9 cellular contexts compared by ENCODE assay signal in the genomic region with DNA sequence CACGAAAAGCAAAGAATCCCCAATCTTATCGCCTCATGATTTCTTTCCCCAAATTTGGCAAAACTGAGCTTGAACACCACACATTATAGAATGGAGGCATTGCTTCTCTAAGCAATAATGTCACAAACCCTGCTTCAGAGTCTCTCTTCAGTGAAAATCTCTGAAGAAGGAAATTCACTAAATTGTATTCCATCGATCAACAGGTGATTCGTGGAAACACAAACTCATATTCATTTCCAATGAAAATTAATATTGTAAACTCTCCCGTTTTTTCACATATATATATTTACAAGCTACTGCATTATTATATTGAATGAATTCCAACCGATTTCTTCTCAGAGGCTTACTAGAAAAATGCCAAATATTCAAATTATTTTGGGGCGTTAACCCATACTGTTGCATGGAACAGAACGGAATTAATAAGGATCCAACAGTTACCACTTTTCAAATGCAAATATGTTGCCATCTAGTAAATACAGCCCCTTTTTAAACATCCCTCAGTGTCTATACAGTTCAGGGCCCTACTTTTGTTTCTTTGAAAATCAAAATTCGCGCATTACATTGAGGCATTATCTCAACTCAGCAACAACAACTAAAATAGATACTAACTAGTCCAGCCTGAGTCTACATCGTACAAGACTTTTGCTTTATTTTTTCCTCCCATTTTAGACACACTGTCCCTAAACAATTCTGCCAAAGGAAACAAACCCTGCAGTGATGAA. TPM values are rescaled to one million over a fixed set of nuclear protein-coding genes. Genes with fewer than 3 reads are reported as not detected.
A peak's percentile ranks its signal among the peaks of the same experiment; 100 is the strongest.
DNase-seq lines count a peak whose midpoint lies in the region; ATAC-seq and TF ChIP-seq lines count a peak whose summit lies in the region.
"Had no signal": no experiment of that assay in that cellular context is flagged by ENCODE, and none has a peak within 500 bp of the region (broad histone marks: within the 10 kb centered on the region; RNA-seq: fewer than 3 reads in every experiment).

No MANE protein-coding gene starts in this region.

- H3K36me3 Mint-ChIP-seq in activated naive CD8-positive, alpha-beta T cell: no peaks in the 10 kb centered on the region
- no peaks in the 10 kb centered on the region for H3K36me3 Mint-ChIP-seq in activated naive CD8-positive, alpha-beta T cell treated with anti-CD3 and anti-CD28 coated beads for 36 hours
- H3K36me3 Mint-ChIP-seq in type B pancreatic cell: peaks cover 12% of the 10 kb centered on the region

- H3K4me1 ChIP-seq in mononuclear cell (ENCODE audit: insufficient read depth, low read length): peaks cover 50% of the 10 kb centered on the region

- no peak for DNase-seq in activated naive CD8-positive, alpha-beta T cell treated with anti-CD3 and anti-CD28 coated beads for 36 hours
- DNase-seq in type B pancreatic cell (ENCODE audit: extremely low spot score, unreplicated experiment) (no peak), DMS114 treated with DMSO at 0.1 percent for 48 hours (lab: John Stamatoyannopoulos, UW; ENCODE audit: unreplicated experiment) (no peak), DMS53 (lab: John Stamatoyannopoulos, UW) (no peak)
- DNase-seq: DMS153 had no signal

- no peaks in the 10 kb centered on the region for H3K9me3 ChIP-seq in mononuclear cell (ENCODE audit: low read depth, low read length)

- H3K27ac Mint-ChIP-seq in activated naive CD8-positive, alpha-beta T cell: no peak overlapping the region
- H3K27ac Mint-ChIP-seq in activated naive CD8-positive, alpha-beta T cell treated with anti-CD3 and anti-CD28 coated beads for 36 hours: no peak overlapping the region
- peak overlapping the region; percentile 15 for H3K27ac Mint-ChIP-seq in type B pancreatic cell

- peak overlapping the region; percentile 50 for H3K4me3 ChIP-seq in mononuclear cell (ENCODE audit: low read length)

- peaks cover 32% of the 10 kb centered on the region for H3K27me3 Mint-ChIP-seq in activated naive CD8-positive, alpha-beta T cell
- H3K27me3 Mint-ChIP-seq in activated naive CD8-positive, alpha-beta T cell treated with anti-CD3 and anti-CD28 coated beads for 36 hours: peaks cover 83% of the 10 kb centered on the region
- H3K27me3 Mint-ChIP-seq in type B pancreatic cell: no peaks in the 10 kb centered on the region

- TF ChIP-seq CTCF in type B pancreatic cell (conservative IDR thresholded peaks at IDR 0.05): no peak

- no peak for ATAC-seq in HG02678 (IDR thresholded peaks at IDR 0.05; ENCODE audit: unreplicated experiment)

- H3K4me3 Mint-ChIP-seq in activated naive CD8-positive, alpha-beta T cell: peak overlapping the region; percentile 69
- H3K4me3 Mint-ChIP-seq in activated naive CD8-positive, alpha-beta T cell treated with anti-CD3 and anti-CD28 coated beads for 36 hours: no peak overlapping the region
- peak overlapping the region; percentile 93 for H3K4me3 Mint-ChIP-seq in type B pancreatic cell

- H3K9me3 Mint-ChIP-seq in activated naive CD8-positive, alpha-beta T cell (ENCODE audit: low read depth): no peaks in the 10 kb centered on the region
- no peaks in the 10 kb centered on the region for H3K9me3 Mint-ChIP-seq in activated naive CD8-positive, alpha-beta T cell treated with anti-CD3 and anti-CD28 coated beads for 36 hours
- H3K9me3 Mint-ChIP-seq in type B pancreatic cell: no peaks in the 10 kb centered on the region

- H3K4me1 Mint-ChIP-seq in activated naive CD8-positive, alpha-beta T cell (ENCODE audit: low read depth): peaks cover 17% of the 10 kb centered on the region
- peaks cover 9% of the 10 kb centered on the region for H3K4me1 Mint-ChIP-seq in activated naive CD8-positive, alpha-beta T cell treated with anti-CD3 and anti-CD28 coated beads for 36 hours
- H3K4me1 Mint-ChIP-seq in type B pancreatic cell (ENCODE audit: unreplicated experiment): peaks cover 34% of the 10 kb centered on the region

- H3K27ac ChIP-seq in cingulate gyrus (ENCODE audit: low read depth, low read length): peak overlapping the region; percentile 84

- H3K27me3 ChIP-seq in mononuclear cell (ENCODE audit: insufficient read depth, low read length): no peaks in the 10 kb centered on the region

RNA-seq across cellular contexts. Expression of a gene that starts 1.3 kb away (rescaled TPM):
- total RNA-seq in activated naive CD8-positive, alpha-beta T cell treated with anti-CD3 and anti-CD28 coated beads for 36 hours: not detected
- total RNA-seq in mononuclear cell: 18.1 TPM
- total RNA-seq in type B pancreatic cell (ENCODE audit: low replicate concordance): 36.9 and 40.1 TPM in 2 replicates

Comparison
In these comparisons a context has a peak if more than half of its experiments do, and no peak if none do; other contexts are left out.
1. RNA of a gene that starts 1.3 kb away (total RNA-seq): 36.9 to 40.1 TPM in type B pancreatic cell and 18.1 TPM in mononuclear cell (single experiment); not detected in activated naive CD8-positive, alpha-beta T cell treated with anti-CD3 and anti-CD28 coated beads for 36 hours; every median in the first group is over 10 times any median in the second.